ENCODE assay signal across 8 cellular contexts in genomic region chr4:143482753-143483362, GRCh38. TPM values are rescaled to one million over a fixed set of nuclear protein-coding genes. Genes with fewer than 3 reads are reported as not detected.
DNase-seq lines count a peak whose midpoint lies in the region; ATAC-seq, FAIRE-seq and TF ChIP-seq lines count a peak whose summit lies in the region.

No MANE protein-coding gene starts in this region.

- peak; percentile 68 for ATAC-seq in left colon
- ATAC-seq in upper lobe of right lung, result peak; percentile 63
- no peak for ATAC-seq in HG03196 (IDR thresholded peaks at IDR 0.05; ENCODE audit: unreplicated experiment)

- H3K4me3 ChIP-seq in H7 (ENCODE audit: insufficient read depth, low read depth, low read length) (no peak overlapping the region), bronchial epithelial cell (ENCODE audit: low read depth, low read length) (no peak overlapping the region), upper lobe of right lung (no peak overlapping the region)

- FAIRE-seq in bronchial epithelial cell (lab: Jason Lieb, UNC), result no peak

- DNase-seq in G401 (ENCODE audit: low spot score), result peak; percentile 56
- peak; percentile 3 for DNase-seq in H7
- DNase-seq in NCI-H1417 (lab: John Stamatoyannopoulos, UW), result peak; percentile 4 to 73 (median 6)
- peak; percentile 54 for DNase-seq in bronchial epithelial cell (ENCODE audit: low read depth)
- no peak for DNase-seq in left colon
- DNase-seq in upper lobe of right lung, result no peak
- no peak for DNase-seq in NCI-H146 (lab: John Stamatoyannopoulos, UW)

- no peaks in the 10 kb centered on the region for H3K36me3 ChIP-seq in H7 (replicated peaks; ENCODE audit: control insufficient read depth, insufficient read depth, low read length)
- H3K36me3 ChIP-seq in bronchial epithelial cell (ENCODE audit: control insufficient read depth, insufficient read depth, low read length), result no peaks in the 10 kb centered on the region
- no peaks in the 10 kb centered on the region for H3K36me3 ChIP-seq in upper lobe of right lung

- in situ Hi-C loops in G401 (cut with HindIII; ENCODE audit: low sequenced_read_pairs), result no loop called here

- intact Hi-C loops in left colon (cut with DNase I, micrococcal nuclease) (loop anchor here in 1 of 2 donors (5.0 kb wide), 1 partner anchor 281 kb away; no protein-coding TSS in a partner anchor), upper lobe of right lung (cut with DNase I) (loop anchor here (10.0 kb wide), 1 partner anchor 278 kb away; no protein-coding TSS in a partner anchor)

- H3K9me3 ChIP-seq in upper lobe of right lung, result no peaks in the 10 kb centered on the region

- TF ChIP-seq CTCF in bronchial epithelial cell (IDR thresholded peaks at IDR 0.05; ENCODE audit: insufficient read depth, low read length, severe bottlenecking), result peak; percentile 34
- TF ChIP-seq CTCF in upper lobe of right lung (IDR thresholded peaks at IDR 0.05), result peak; percentile 62

- H3K27me3 ChIP-seq in H7 (ENCODE audit: control insufficient read depth, insufficient read depth, low read length) (no peaks in the 10 kb centered on the region), bronchial epithelial cell (ENCODE audit: control insufficient read depth, insufficient read depth, low read length) (no peaks in the 10 kb centered on the region), upper lobe of right lung (no peaks in the 10 kb centered on the region)

- no peak overlapping the region for H3K27ac ChIP-seq in upper lobe of right lung

- peaks cover 6% of the 10 kb centered on the region for H3K4me1 ChIP-seq in upper lobe of right lung

RNA-seq across cellular contexts. Expression of gene SMARCA5, which starts 30.6 kb away (rescaled TPM):
- 58.3 and 63.1 TPM in 2 replicates for total RNA-seq in G401 (2014; rRNA removed; shearing (Covaris generic))
- total RNA-seq in H7 (2014; rRNA removed; shearing (Covaris generic)), result 64.1 and 107 TPM in 2 replicates
- total RNA-seq in bronchial epithelial cell, result 25.3 and 27.9 TPM in 2 replicates
- total RNA-seq in left colon, result 10 to 100 TPM; 29.1 to 33.3 TPM
- total RNA-seq in upper lobe of right lung, result 61.5 TPM

Comparison
In these comparisons a context has a peak if more than half of its experiments do, and no peak if none do; other contexts are left out.
1. DNase-seq: peak in G401 (single experiment), H7 (single experiment), NCI-H1417 (3 of 3) and bronchial epithelial cell (single experiment); none in left colon (0 of 2), upper lobe of right lung (single experiment) and NCI-H146 (single experiment).